ENCODE assay signal across 8 cellular contexts in genomic region chr17:77666881-77667395, GRCh38.
DNase-seq lines count a peak whose midpoint lies in the region; ATAC-seq and TF ChIP-seq lines count a peak whose summit lies in the region.

No MANE protein-coding gene starts in this region.

- no peaks in the 10 kb centered on the region for H3K27me3 Mint-ChIP-seq in stimulated activated naive B cell treated with anti-CD40 and anti-IgM and Interleukin-4, amounts not matched to agents 10 μg/mL and 1 μg/mL and 100 μg/mL, for 72 hours
- H3K27me3 Mint-ChIP-seq in Caco-2 (ENCODE audit: insufficient read depth, unreplicated experiment), result peaks cover 6% of the 10 kb centered on the region

- peaks cover 9 to 14% of the 10 kb centered on the region in 2 donors for H3K9me3 Mint-ChIP-seq in stimulated activated naive B cell treated with anti-CD40 and anti-IgM and Interleukin-4, amounts not matched to agents 10 μg/mL and 1 μg/mL and 100 μg/mL, for 72 hours
- peaks cover 32% of the 10 kb centered on the region for H3K9me3 Mint-ChIP-seq in Caco-2 (ENCODE audit: unreplicated experiment)

- H3K27me3 ChIP-seq in effector memory CD4-positive, alpha-beta T cell (replicated peaks; ENCODE audit: control insufficient read depth, insufficient read depth, low read length, poor library complexity, severe bottlenecking), result no peaks in the 10 kb centered on the region
- H3K27me3 ChIP-seq in hepatocyte (no peaks in the 10 kb centered on the region), Caco-2 (replicated peaks; ENCODE audit: control insufficient read depth, insufficient read depth, low read length) (no peaks in the 10 kb centered on the region; the same call in 1 of the 2 replicates)

- H3K27ac Mint-ChIP-seq in stimulated activated naive B cell treated with anti-CD40 and anti-IgM and Interleukin-4, amounts not matched to agents 10 μg/mL and 1 μg/mL and 100 μg/mL, for 72 hours, result peak overlapping the region; percentile 94
- H3K27ac Mint-ChIP-seq in Caco-2 (ENCODE audit: unreplicated experiment), result no peak overlapping the region

- BruUV-seq in Caco-2 (replicated peaks; lab: Mats Ljungman, UMichigan), result no TSS peak

- H3K4me1 ChIP-seq in effector memory CD4-positive, alpha-beta T cell (ENCODE audit: control insufficient read depth, insufficient read depth, low read length, poor library complexity, severe bottlenecking), result peaks cover 17% of the 10 kb centered on the region
- no peaks in the 10 kb centered on the region for H3K4me1 ChIP-seq in hepatocyte (ENCODE audit: insufficient read depth)
- H3K4me1 ChIP-seq in Caco-2, result no peaks in the 10 kb centered on the region

- intact Hi-C loops in Caco-2 (cut with micrococcal nuclease; ENCODE audit: unreplicated experiment), result no loop called here

- H3K4me3 Mint-ChIP-seq in stimulated activated naive B cell treated with anti-CD40 and anti-IgM and Interleukin-4, amounts not matched to agents 10 μg/mL and 1 μg/mL and 100 μg/mL, for 72 hours, result peak overlapping the region; percentile 78 to 84
- H3K4me3 Mint-ChIP-seq in Caco-2 (ENCODE audit: unreplicated experiment), result no peak overlapping the region

- H3K36me3 ChIP-seq in KOPT-K1 (ENCODE audit: insufficient read depth, low read length), result no peaks in the 10 kb centered on the region
- H3K36me3 ChIP-seq in effector memory CD4-positive, alpha-beta T cell (ENCODE audit: control insufficient read depth, insufficient read depth, low read length), result no peaks in the 10 kb centered on the region
- H3K36me3 ChIP-seq in hepatocyte (replicated peaks; ENCODE audit: insufficient read depth, low read depth), result no peaks in the 10 kb centered on the region
- no peaks in the 10 kb centered on the region for H3K36me3 ChIP-seq in Caco-2 (ENCODE audit: control insufficient read depth, insufficient read depth, low read length)

- H4K20me1 ChIP-seq in hepatocyte (ENCODE audit: insufficient read depth, poor library complexity, severe bottlenecking), result no peaks in the 10 kb centered on the region

- peaks cover 8% of the 10 kb centered on the region in 2 donors for H3K36me3 Mint-ChIP-seq in stimulated activated naive B cell treated with anti-CD40 and anti-IgM and Interleukin-4, amounts not matched to agents 10 μg/mL and 1 μg/mL and 100 μg/mL, for 72 hours
- no peaks in the 10 kb centered on the region for H3K36me3 Mint-ChIP-seq in Caco-2 (ENCODE audit: insufficient read depth, unreplicated experiment)

- no peak overlapping the region for H2AFZ ChIP-seq in hepatocyte

- H3K9me3 ChIP-seq in KOPT-K1 (ENCODE audit: insufficient read depth, low read length, poor library complexity, severe bottlenecking) (peaks cover 13% of the 10 kb centered on the region), hepatocyte (ENCODE audit: low read depth) (peaks cover 6% of the 10 kb centered on the region), Caco-2 (peaks cover 8% of the 10 kb centered on the region; the same call in 1 of the 2 replicates)
- H3K9me3 ChIP-seq in effector memory CD4-positive, alpha-beta T cell (ENCODE audit: control insufficient read depth, low read length), result peaks cover 4% of the 10 kb centered on the region

- peak; percentile 93 to 96 for ATAC-seq in stimulated activated naive B cell treated with anti-CD40 and anti-IgM and Interleukin-4, amounts not matched to agents 10 μg/mL and 1 μg/mL and 100 μg/mL, for 72 hours (replicated peaks)

- peak overlapping the region; percentile 23 for H3K4me3 ChIP-seq in effector memory CD4-positive, alpha-beta T cell (ENCODE audit: insufficient read depth, low read depth, low read length, poor library complexity, severe bottlenecking)
- H3K4me3 ChIP-seq in hepatocyte (no peak overlapping the region), Caco-2 (ENCODE audit: low read depth, low read length) (no peak overlapping the region)

- TF ChIP-seq CTCF in hepatocyte (IDR thresholded peaks at IDR 0.05; ENCODE audit: poor library complexity) (no peak), Caco-2 (IDR thresholded peaks at IDR 0.05; ENCODE audit: insufficient read depth in 1 of 2, low read depth in 1 of 2, low read length in 1 of 2, severe bottlenecking in 1 of 2, unreplicated experiment in 1 of 2) (no peak)

- H3K4me2 ChIP-seq in hepatocyte, result no peak overlapping the region

- no peaks in the 10 kb centered on the region for H3K79me2 ChIP-seq in hepatocyte

- H3K9me2 ChIP-seq in hepatocyte (replicated peaks; ENCODE audit: insufficient read depth), result no peaks in the 10 kb centered on the region

- WGBS in hepatocyte (ENCODE audit: low lambda C conversion rate, missing lambda C conversion rate), result 90% methylated on average over 7 of the region's 7 CpGs

- POLR2A ChIA-PET in Caco-2 (lab: Charles Lee), result no interaction called here

- H3K27ac ChIP-seq in KOPT-K1 (ENCODE audit: low read depth, low read length, poor library complexity, severe bottlenecking) (peak overlapping the region; percentile 81), hepatocyte (no peak overlapping the region)
- peak overlapping the region; percentile 70 for H3K27ac ChIP-seq in effector memory CD4-positive, alpha-beta T cell (ENCODE audit: insufficient read depth, low read length, poor library complexity, severe bottlenecking)

- CTCF ChIA-PET in Caco-2 (lab: Charles Lee), result no interaction called here

- DNase-seq in activated CD4-positive, alpha-beta T cell treated with anti-CD3 and anti-CD28 coated beads, Interleukin-2, amount 50 U/mL, for 1 hour, result peak; percentile 53
- peak; percentile 51 to 69 (median 55) for DNase-seq in effector memory CD4-positive, alpha-beta T cell
- DNase-seq in stimulated activated naive B cell treated with anti-CD40 and anti-IgM and Interleukin-4, amounts not matched to agents 10 μg/mL and 1 μg/mL and 100 μg/mL, for 72 hours, result peak; percentile 58
- no peak for DNase-seq in NCI-H82 treated with DMSO at 0.1 percent for 48 hours (lab: John Stamatoyannopoulos, UW; ENCODE audit: unreplicated experiment)
- DNase-seq in hepatocyte (ENCODE audit: low spot score), result no peak
- no peak for DNase-seq in Caco-2
- DNase-seq in kidney tubule cell (ENCODE audit: low spot score), result no peak

- H3K4me1 Mint-ChIP-seq in stimulated activated naive B cell treated with anti-CD40 and anti-IgM and Interleukin-4, amounts not matched to agents 10 μg/mL and 1 μg/mL and 100 μg/mL, for 72 hours, result peaks cover 17 to 21% of the 10 kb centered on the region in 2 donors
- H3K4me1 Mint-ChIP-seq in Caco-2 (ENCODE audit: low read depth, unreplicated experiment), result no peaks in the 10 kb centered on the region

Comparison
In these comparisons a context has a peak if more than half of its experiments do, and no peak if none do; other contexts are left out.
1. DNase-seq: peak in activated CD4-positive, alpha-beta T cell treated with anti-CD3 and anti-CD28 coated beads, Interleukin-2, amount 50 U/mL, for 1 hour (single experiment), effector memory CD4-positive, alpha-beta T cell (3 of 3) and stimulated activated naive B cell treated with anti-CD40 and anti-IgM and Interleukin-4, amounts not matched to agents 10 μg/mL and 1 μg/mL and 100 μg/mL, for 72 hours (single experiment); none in NCI-H82 treated with DMSO at 0.1 percent for 48 hours (single experiment), hepatocyte (single experiment), Caco-2 (0 of 2) and kidney tubule cell (single experiment).